17 cellular contexts compared by ENCODE assay signal in genomic region chr15:65307978-65308377, GRCh38. TPM values are rescaled to one million over a fixed set of nuclear protein-coding genes. Genes with fewer than 3 reads are reported as not detected.
A peak's percentile ranks its signal among the peaks of the same experiment; 100 is the strongest.
DNase-seq lines count a peak whose midpoint lies in the region; TF ChIP-seq lines count a peak whose summit lies in the region.
"Had no signal": no experiment of that assay in that cellular context is flagged by ENCODE, and none has a peak within 500 bp of the region (broad histone marks: within the 10 kb centered on the region; RNA-seq: fewer than 3 reads in every experiment).

No MANE protein-coding gene starts in this region.

- no peaks in the 10 kb centered on the region for H3K9me3 ChIP-seq in spleen
- no peaks in the 10 kb centered on the region for H3K9me3 ChIP-seq in colonic mucosa
- H3K9me3 ChIP-seq: A549 had no signal

- TF ChIP-seq POLR2A in spleen (IDR thresholded peaks at IDR 0.05), result no peak

- H3K27me3 ChIP-seq in spleen (replicated peaks in 1 of 7) (no peaks in the 10 kb centered on the region), colonic mucosa (no peaks in the 10 kb centered on the region)

- no peak overlapping the region for H3K9ac ChIP-seq in colonic mucosa (ENCODE audit: low read depth in 2 of 2, low read length in 2 of 2)
- H3K9ac ChIP-seq: GM23248 had no signal

- H3K27ac ChIP-seq in RWPE1 (peak overlapping the region; percentile 1; the same call in 1 of the 2 replicates), epithelial cell of prostate (peak overlapping the region; percentile 17), spleen (no peak overlapping the region), colonic mucosa (no peak overlapping the region)
- H3K27ac ChIP-seq: A549, GM23248 had no signal

- DNase-seq in LoVo (ENCODE audit: low spot score) (peak; percentile 30), RWPE1 (ENCODE audit: low spot score) (no peak), epithelial cell of prostate (ENCODE audit: low read depth, low spot score) (no peak), spleen (peak; percentile 15), colonic mucosa (no peak)
- DNase-seq in stimulated activated CD4-positive, alpha-beta T cell treated with anti-CD3 and anti-CD28 coated beads, Interleukin-12 subunit alpha, Interleukin-12 subunit beta, amount 100 ng/mL, for 4 hours, result no peak
- DNase-seq: CD8-positive, alpha-beta T cell; DMS53; GF-D8; GM23248; H7 had no signal

- TF ChIP-seq CTCF in RWPE1 (conservative IDR thresholded peaks at IDR 0.05; ENCODE audit: low read depth) (no peak), spleen (IDR thresholded peaks at IDR 0.05 in 8 of 11, conservative IDR thresholded peaks at IDR 0.05 in 3 of 11) (no peak), colonic mucosa (IDR thresholded peaks at IDR 0.05) (no peak)

- no peaks in the 10 kb centered on the region for H3K36me3 ChIP-seq in spleen
- no peaks in the 10 kb centered on the region for H3K36me3 ChIP-seq in colonic mucosa

- intact Hi-C loops in spleen (cut with DNase I; ENCODE audit: low total_unique reads) (no loop called here), colonic mucosa (cut with DNase I) (no loop called here)

- CTCF ChIA-PET in RWPE1 (lab: Yijun Ruan, JAX), result interaction anchor here (1.2 kb wide), 1 partner anchor 37 kb away, joined by 3 read pairs; no protein-coding TSS in a partner anchor

- no peak overlapping the region for H3K4me3 ChIP-seq in spleen
- no peak overlapping the region for H3K4me3 ChIP-seq in colonic mucosa
- H3K4me3 ChIP-seq: A549, GM23248 had no signal

- H3K4me1 ChIP-seq in spleen, result peaks cover 4 to 34% (median 20%) of the 10 kb centered on the region in 6 donors
- H3K4me1 ChIP-seq in colonic mucosa, result peaks cover 4% of the 10 kb centered on the region

- POLR2A ChIA-PET in RWPE1 (lab: Yijun Ruan, JAX; ENCODE audit: low non-redundant PET), result no interaction called here

- WGBS in spleen, 5 donors, result 85 to 89% (median 88%) methylated on average over 6 of the region's 6 CpGs

RNA-seq across cellular contexts. Expression of gene RNU5B-1, which starts 3.5 kb away (rescaled TPM):
- 10 to 100 TPM in 4 of 7 donors, not detected in 3; 24.2 to 62.3 (median 32.6) TPM for total RNA-seq in spleen
- not detected for polyA plus RNA-seq in spleen
- 10 to 100 TPM in 1 of 2 donors, not detected in 1; 26.1 TPM for total RNA-seq in colonic mucosa
- total RNA-seq: GM23248, H7, HT1080 had no signal
- polyA plus RNA-seq: A549, AG04450, BJ, CD14-positive monocyte, GM23248, IgD-negative memory B cell had no signal

RNA-seq across cellular contexts. Expression of gene RNU5A-1, which starts 12.1 kb away (rescaled TPM):
- total RNA-seq in spleen (not detected), colonic mucosa (not detected)
- polyA plus RNA-seq in spleen, result not detected
- total RNA-seq: CD8-positive, alpha-beta T cell; GM23248; H7; HT1080 had no signal
- polyA plus RNA-seq: A549, AG04450, BJ, CD14-positive monocyte, GM23248, IgD-negative memory B cell had no signal

RNA-seq across cellular contexts. Expression of gene PARP16, which starts 21.3 kb away (rescaled TPM):
- total RNA-seq in spleen, result 10 to 100 TPM in 4 of 7 donors, 1 to 10 TPM in 3; 8.7 to 11.3 (median 10.2) TPM
- 1 to 10 TPM; 6.4 to 7.9 (median 6.7) TPM for polyA plus RNA-seq in spleen
- 1 to 10 TPM; 9.5 to 9.9 TPM for total RNA-seq in colonic mucosa

Comparison
In these comparisons a context has a peak if more than half of its experiments do, and no peak if none do; other contexts are left out.
1. DNase-seq: peak in LoVo (single experiment) and spleen (single experiment); none in RWPE1 (single experiment), epithelial cell of prostate (single experiment), colonic mucosa (single experiment) and stimulated activated CD4-positive, alpha-beta T cell treated with anti-CD3 and anti-CD28 coated beads, Interleukin-12 subunit alpha, Interleukin-12 subunit beta, amount 100 ng/mL, for 4 hours (single experiment).
2. H3K27ac ChIP-seq: peak in RWPE1 (single experiment) and epithelial cell of prostate (single experiment); none in spleen (0 of 8) and colonic mucosa (single experiment).